5 cellular contexts compared by ENCODE assay signal in the genomic region with DNA sequence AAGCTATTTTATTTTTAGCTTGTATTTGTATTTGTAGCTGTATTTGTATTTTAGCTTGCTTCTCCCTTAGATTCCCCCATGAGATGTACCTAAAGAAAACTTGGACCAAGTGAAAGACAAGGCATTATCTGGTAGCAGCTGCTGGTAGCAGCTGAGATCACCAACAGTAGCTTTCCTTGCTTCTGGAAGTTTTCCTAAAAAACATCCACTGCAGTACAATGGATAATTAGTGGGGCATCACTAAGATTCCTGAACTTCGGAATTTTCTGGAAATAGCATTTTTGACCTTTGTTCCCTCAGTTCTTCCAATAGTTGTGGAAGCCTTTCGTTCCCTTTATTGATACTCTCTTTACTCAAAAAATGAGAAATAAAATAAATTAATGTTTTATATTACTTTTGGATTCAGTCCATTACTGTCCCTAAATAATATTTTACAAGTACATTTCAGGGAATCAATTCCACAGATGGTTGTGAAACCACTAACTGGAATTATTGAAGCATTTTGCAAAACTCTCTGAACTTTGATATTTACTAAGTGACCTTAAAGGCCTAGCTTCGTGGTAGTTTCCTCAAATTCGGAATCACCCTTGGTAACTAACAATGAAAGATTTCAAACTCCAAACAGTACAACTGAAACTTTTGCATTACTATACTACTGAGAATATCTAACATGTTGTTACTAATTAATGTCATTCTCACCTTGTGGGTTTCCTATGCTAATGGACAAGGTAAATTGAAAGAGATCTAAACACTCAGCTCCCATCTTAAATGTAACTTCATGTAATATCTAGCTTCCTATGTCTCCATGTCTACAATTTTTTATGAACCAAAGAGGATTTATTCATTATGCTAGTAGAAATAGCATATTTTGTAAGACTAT. TPM values are rescaled to one million over a fixed set of nuclear protein-coding genes. Genes with fewer than 3 reads are reported as not detected.
"Had no signal": no experiment of that assay in that cellular context is flagged by ENCODE, and none has a peak within 500 bp of the region (broad histone marks: within the 10 kb centered on the region; RNA-seq: fewer than 3 reads in every experiment).

No MANE protein-coding gene starts in this region.

RNA-seq across cellular contexts. Expression of a gene that starts 30.3 kb away (rescaled TPM):
- total RNA-seq: M059J, PC-3, Peyer's patch, Right ventricle myocardium superior, SJSA1 had no signal

RNA-seq across cellular contexts. Expression of a gene that starts 38.0 kb away (rescaled TPM):
- total RNA-seq: M059J, PC-3, Peyer's patch, Right ventricle myocardium superior, SJSA1 had no signal
